ENCODE assay signal across 8 cellular contexts in the genomic region with DNA sequence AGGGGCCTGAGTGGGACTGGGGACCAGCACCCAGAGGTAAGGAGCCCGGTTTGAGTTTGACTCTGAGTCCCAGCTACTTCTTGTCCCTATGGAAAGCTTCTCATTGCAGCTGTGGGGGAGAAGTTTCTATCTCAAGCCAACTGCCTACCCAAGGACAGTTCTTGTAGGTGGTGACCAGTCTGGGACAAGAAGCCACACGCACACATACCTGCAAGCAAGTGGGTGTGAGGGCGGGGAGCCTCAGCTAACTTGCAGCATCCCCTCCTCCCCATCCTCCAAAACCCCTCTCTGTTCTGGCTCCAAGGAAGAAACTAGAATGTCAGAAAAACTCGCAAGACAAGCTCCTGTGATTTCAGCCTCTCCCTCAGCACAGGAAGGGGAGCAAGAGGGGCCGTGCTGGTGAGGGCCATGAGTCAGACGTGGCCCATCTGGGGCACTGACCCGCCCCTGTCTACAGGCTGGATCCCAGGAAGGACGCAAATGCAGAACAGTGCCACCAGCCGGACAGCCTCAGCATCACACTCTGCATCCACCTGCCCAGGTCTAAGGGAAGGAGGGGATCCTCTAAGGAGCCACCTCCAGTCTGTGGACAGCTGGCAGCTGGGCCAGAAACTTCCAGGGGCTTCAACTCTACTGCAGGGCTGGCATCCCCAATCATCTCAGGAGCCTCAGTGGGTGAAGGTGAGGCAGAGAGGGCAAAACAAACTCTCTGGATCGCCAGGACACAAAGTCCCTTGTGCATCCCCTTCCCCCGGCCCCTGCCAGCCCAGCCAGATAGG.
DNase-seq lines count a peak whose midpoint lies in the region; ATAC-seq and TF ChIP-seq lines count a peak whose summit lies in the region.

No MANE protein-coding gene starts in this region.

- peaks cover 38 to 48% of the 10 kb centered on the region in 2 donors for H3K36me3 ChIP-seq in stomach smooth muscle (ENCODE audit: control insufficient read depth in 2 of 2, insufficient read depth in 2 of 2, low read length in 2 of 2)

- no peaks in the 10 kb centered on the region for H3K27me3 ChIP-seq in stomach smooth muscle (ENCODE audit: control insufficient read depth in 1 of 2, insufficient read depth in 2 of 2, low read length in 2 of 2)

- H3K4me3 ChIP-seq in AG09309 (ENCODE audit: control insufficient read depth, low read depth, low read length), result no peak overlapping the region
- H3K4me3 ChIP-seq in stomach smooth muscle (ENCODE audit: low read length in 2 of 2), result peak overlapping the region in 1 of 2 donors; percentile 29

- DNase-seq in AG09309 (ENCODE audit: low read depth), result peak; percentile 67
- DNase-seq in M059J (ENCODE audit: low read depth), result peak; percentile 72
- peak; percentile 82 for DNase-seq in amniotic epithelial cell (ENCODE audit: low read depth)
- DNase-seq in hepatic stellate cell (ENCODE audit: low spot score), result peak; percentile 97
- no peak for DNase-seq in activated effector memory CD4-positive, alpha-beta T cell treated with anti-CD3 and anti-CD28 coated beads, Interleukin-2, amount 50 U/mL, for 16 hours

- ATAC-seq in GM18868 (IDR thresholded peaks at IDR 0.05; ENCODE audit: unreplicated experiment), result peak; percentile 67
- ATAC-seq in HG02763 (IDR thresholded peaks at IDR 0.05; ENCODE audit: unreplicated experiment), result no peak

- H3K9ac ChIP-seq in stomach smooth muscle (ENCODE audit: low read length in 2 of 2), result peak overlapping the region in 1 of 2 donors; percentile 55

- H3K9me3 ChIP-seq in stomach smooth muscle (ENCODE audit: control insufficient read depth in 2 of 2, low read length in 2 of 2), result no peaks in the 10 kb centered on the region

- peak; percentile 91 for TF ChIP-seq CTCF in AG09309 (IDR thresholded peaks at IDR 0.05; ENCODE audit: control insufficient read depth, insufficient read depth, low read depth, low read length, missing control alignments)

- peak overlapping the region; percentile 97 for H3K27ac ChIP-seq in stomach smooth muscle (ENCODE audit: low read length)

- peaks cover 78% of the 10 kb centered on the region for H3K4me1 ChIP-seq in stomach smooth muscle (ENCODE audit: control insufficient read depth, insufficient read depth, low read length)
